18 cellular contexts compared by ENCODE assay signal in genomic region chr10:89228136-89228535, GRCh38. TPM values are rescaled to one million over a fixed set of nuclear protein-coding genes. Genes with fewer than 3 reads are reported as not detected.
DNase-seq lines count a peak whose midpoint lies in the region; ATAC-seq lines count a peak whose summit lies in the region.
"Had no signal": no experiment of that assay in that cellular context is flagged by ENCODE, and none has a peak within 500 bp of the region (broad histone marks: within the 10 kb centered on the region; RNA-seq: fewer than 3 reads in every experiment).

No MANE protein-coding gene starts in this region.

- DNase-seq in cerebellar cortex (ENCODE audit: low spot score) (peak; percentile 78), cardiac septum (ENCODE audit: low spot score) (no peak)
- DNase-seq in activated CD4-positive, alpha-beta memory T cell treated with anti-CD3 and anti-CD28 coated beads, Interleukin-2, amount 10 ng/mL, durations not matched to agents 7 days and 5 days: no peak
- DNase-seq: Caco-2; CD4-positive, CD25-positive, alpha-beta regulatory T cell; CD8-positive, alpha-beta T cell; DMS153; DND-41; GDM1; GOT3; HFFc6 had no signal

- no peak overlapping the region for H3K4me3 Mint-ChIP-seq in activated CD4-positive, alpha-beta memory T cell treated with anti-CD3 and anti-CD28 coated beads, Interleukin-2, amount 10 ng/mL, durations not matched to agents 7 days and 5 days
- H3K4me3 Mint-ChIP-seq: B cell; CD4-positive, CD25-positive, alpha-beta regulatory T cell; CD8-positive, alpha-beta T cell; HFFc6 had no signal

- H3K27ac ChIP-seq in layer of hippocampus (ENCODE audit: low read depth, low read length) (peak overlapping the region; percentile 27), temporal lobe (ENCODE audit: low read depth, low read length) (peak overlapping the region; percentile 40)
- H3K27ac ChIP-seq: BLaER1, C4-2B had no signal

- H3K27ac Mint-ChIP-seq in activated CD4-positive, alpha-beta memory T cell treated with anti-CD3 and anti-CD28 coated beads, Interleukin-2, amount 10 ng/mL, durations not matched to agents 7 days and 5 days: no peak overlapping the region
- H3K27ac Mint-ChIP-seq: B cell; CD4-positive, CD25-positive, alpha-beta regulatory T cell; CD8-positive, alpha-beta T cell; HFFc6 had no signal

- H3K27me3 Mint-ChIP-seq in activated CD4-positive, alpha-beta memory T cell treated with anti-CD3 and anti-CD28 coated beads, Interleukin-2, amount 10 ng/mL, durations not matched to agents 7 days and 5 days: no peaks in the 10 kb centered on the region
- H3K27me3 Mint-ChIP-seq: B cell; CD4-positive, CD25-positive, alpha-beta regulatory T cell had no signal

- CTCF ChIA-PET in activated CD4-positive, alpha-beta memory T cell treated with anti-CD3 and anti-CD28 coated beads, Interleukin-2, amount 10 ng/mL, durations not matched to agents 7 days and 5 days (lab: Charles Lee): no interaction called here

- no peaks in the 10 kb centered on the region for H3K27me3 ChIP-seq in layer of hippocampus (ENCODE audit: control insufficient read depth, insufficient read depth, low read length)
- H3K27me3 ChIP-seq: BLaER1 had no signal

- POLR2A ChIA-PET in activated CD4-positive, alpha-beta memory T cell treated with anti-CD3 and anti-CD28 coated beads, Interleukin-2, amount 10 ng/mL, durations not matched to agents 7 days and 5 days (lab: Charles Lee): no interaction called here

- H3K36me3 Mint-ChIP-seq in activated CD4-positive, alpha-beta memory T cell treated with anti-CD3 and anti-CD28 coated beads, Interleukin-2, amount 10 ng/mL, durations not matched to agents 7 days and 5 days (ENCODE audit: low read depth): peaks cover 6% of the 10 kb centered on the region

- peaks cover 2% of the 10 kb centered on the region for H3K4me1 Mint-ChIP-seq in activated CD4-positive, alpha-beta memory T cell treated with anti-CD3 and anti-CD28 coated beads, Interleukin-2, amount 10 ng/mL, durations not matched to agents 7 days and 5 days

- ATAC-seq in HG02884 (IDR thresholded peaks at IDR 0.05; ENCODE audit: unreplicated experiment): no peak
- ATAC-seq: CD8-positive, alpha-beta T cell; GM12878 had no signal

- H3K9me3 Mint-ChIP-seq in activated CD4-positive, alpha-beta memory T cell treated with anti-CD3 and anti-CD28 coated beads, Interleukin-2, amount 10 ng/mL, durations not matched to agents 7 days and 5 days: no peaks in the 10 kb centered on the region
- H3K9me3 Mint-ChIP-seq: CD8-positive, alpha-beta T cell; HFFc6 had no signal

- intact Hi-C loops in cardiac septum (cut with DNase I): no loop called here

RNA-seq across cellular contexts. Expression of gene CH25H, which starts 21.0 kb away (rescaled TPM):
- total RNA-seq in temporal lobe (0.25 TPM), cardiac septum (1.00 TPM)
- not detected for total RNA-seq in activated CD4-positive, alpha-beta memory T cell treated with anti-CD3 and anti-CD28 coated beads, Interleukin-2, amount 10 ng/mL, durations not matched to agents 7 days and 5 days
- total RNA-seq: B cell, Caco-2, GM12878 had no signal

RNA-seq across cellular contexts. Expression of gene LIPA, which starts 23.4 kb away (rescaled TPM):
- total RNA-seq in temporal lobe (25.3 TPM), cardiac septum (16.0 TPM)
- total RNA-seq in activated CD4-positive, alpha-beta memory T cell treated with anti-CD3 and anti-CD28 coated beads, Interleukin-2, amount 10 ng/mL, durations not matched to agents 7 days and 5 days: 10 to 100 TPM; 40.3 to 42.4 TPM
